In genomic region chr1:5906966-5907365, GRCh38 we compare ENCODE assay signal across 28 cellular contexts.
"Had no signal": no experiment of that assay in that cellular context is flagged by ENCODE, and none has a peak within 500 bp of the region (broad histone marks: within the 10 kb centered on the region; RNA-seq: fewer than 3 reads in every experiment).

No MANE protein-coding gene starts in this region.

- H3K4me2 ChIP-seq: hepatocyte had no signal

- H3K27me3 ChIP-seq: breast epithelium, gastrocnemius medialis, hepatocyte, ovary, stomach, thyroid gland, upper lobe of right lung had no signal

- H3K4me1 ChIP-seq: breast epithelium, gastrocnemius medialis, lower lobe of right lung, prostate gland, stomach, thyroid gland, upper lobe of right lung had no signal

- DNase-seq: activated B cell treated with CpG ODN at 0.5 μM for 24 hours; activated CD4-positive, alpha-beta T cell treated with anti-CD3 and anti-CD28 coated beads, Interleukin-2, amount 50 U/mL, for 1 hour; activated CD8-positive, alpha-beta memory T cell treated with anti-CD3 and anti-CD28 coated beads for 24 hours; activated naive CD8-positive, alpha-beta T cell treated with anti-CD3 and anti-CD28 coated beads, Interleukin-2, amount 50 U/mL, for 24 hours; activated T-cell treated with anti-CD3 and anti-CD28 coated beads, Interleukin-2, amount 50 U/mL, for 24 hours; amygdala; dermis blood vessel endothelial cell; effector CD8-positive, alpha-beta T cell; gastrocnemius medialis; kidney; left colon; lower lobe of right lung; mesendoderm; mucosa of descending colon; ovary; retina; stimulated activated CD4-positive, alpha-beta T cell treated with anti-CD3 and anti-CD28 coated beads, Interleukin-1b, Interleukin-23, amount 100 ng/mL, for 48 hours; stimulated activated naive B cell treated with anti-CD40 and anti-IgM and Interleukin-4, amounts not matched to agents 10 μg/mL and 1 μg/mL and 100 μg/mL, for 72 hours; stomach; thyroid gland; upper lobe of right lung had no signal

- H3K9me3 ChIP-seq: breast epithelium, gastrocnemius medialis, lower lobe of right lung, mucosa of descending colon, ovary, prostate gland, stomach, thyroid gland, upper lobe of right lung had no signal

- ATAC-seq: activated naive CD8-positive, alpha-beta T cell treated with anti-CD3 and anti-CD28 coated beads, Interleukin-2, amount 50 U/mL, for 24 hours; gastrocnemius medialis; left colon; lower lobe of right lung; mucosa of descending colon; natural killer cell treated with Interleukin-12 subunit alpha and Interleukin-12 subunit beta and Interleukin-15 and Interleukin-18, amount 100 ng/mL, for 72 hours; sciatic nerve; stimulated activated naive B cell treated with anti-CD40 and anti-IgM and Interleukin-4, amounts not matched to agents 10 μg/mL and 1 μg/mL and 100 μg/mL, for 72 hours; T-cell; upper lobe of right lung had no signal

- H3K36me3 ChIP-seq: breast epithelium, ovary, prostate gland had no signal

- H3K27ac ChIP-seq: breast epithelium, gastrocnemius medialis, hepatocyte, lower lobe of right lung, ovary, prostate gland, skin epidermis, stomach, thyroid gland, upper lobe of right lung had no signal

- H3K4me3 ChIP-seq: breast epithelium, gastrocnemius medialis, hepatocyte, lower lobe of right lung, mucosa of descending colon, ovary, prostate gland, skin epidermis, stomach, thyroid gland, upper lobe of right lung had no signal
